ENCODE assay signal across 8 cellular contexts in the genomic region with DNA sequence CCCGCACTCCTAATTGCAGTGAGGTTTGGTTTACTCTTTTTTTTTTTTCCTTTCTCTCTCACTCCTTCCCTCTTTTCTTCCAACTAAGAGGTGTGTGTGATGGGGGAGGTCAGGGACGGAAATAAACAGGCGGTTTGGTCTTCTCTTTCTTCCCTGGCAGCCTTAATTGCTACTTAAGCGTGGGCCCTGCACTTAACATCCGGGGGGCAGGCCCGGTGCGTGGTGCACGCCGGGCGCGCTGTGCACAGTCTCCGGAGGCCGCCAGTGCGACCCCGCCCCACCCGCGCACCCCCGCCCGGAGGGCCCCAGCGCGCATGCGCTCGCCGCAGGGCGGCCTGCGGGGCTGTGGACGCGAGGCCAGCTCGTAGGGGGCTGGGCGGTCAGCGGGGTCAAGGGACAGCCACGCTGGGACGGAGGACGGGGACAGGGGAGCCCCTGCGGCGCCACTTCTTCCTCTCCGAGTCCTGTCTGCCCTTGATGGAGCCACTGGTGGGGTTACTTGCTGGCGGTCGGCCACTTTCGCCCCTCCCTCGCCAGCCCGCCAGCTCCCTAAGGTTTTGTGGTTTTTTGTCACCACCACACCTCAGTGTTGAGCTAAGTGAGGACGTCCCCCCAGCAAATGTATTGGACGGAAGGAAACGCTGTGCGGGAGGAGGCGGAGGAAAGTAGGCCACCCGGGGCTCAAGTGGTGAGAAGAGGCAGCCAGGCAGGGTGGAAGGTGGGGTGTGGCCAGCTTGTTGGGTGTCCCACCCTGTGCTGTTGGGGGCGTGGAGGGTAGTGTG.
DNase-seq lines count a peak whose midpoint lies in the region; ATAC-seq and TF ChIP-seq lines count a peak whose summit lies in the region.

No MANE protein-coding gene starts in this region.

- intact Hi-C loops in testis (cut with DNase I; ENCODE audit: low total_unique reads), result no loop called here

- peaks cover 9% of the 10 kb centered on the region for H3K4me1 ChIP-seq in testis

- H3K27ac ChIP-seq in testis, result peak overlapping the region in 1 of 2 donors; percentile 57

- no peaks in the 10 kb centered on the region for H3K27me3 ChIP-seq in testis

- no peak for TF ChIP-seq POLR2A in testis (IDR thresholded peaks at IDR 0.05)

- H3K36me3 ChIP-seq in testis (ENCODE audit: low read depth, missing control alignments), result no peaks in the 10 kb centered on the region

- no peak for TF ChIP-seq CTCF in fibroblast of villous mesenchyme (IDR thresholded peaks at IDR 0.05; ENCODE audit: insufficient read depth, low read depth, low read length)
- TF ChIP-seq CTCF in omental fat pad (IDR thresholded peaks at IDR 0.05), result no peak
- TF ChIP-seq CTCF in testis (IDR thresholded peaks at IDR 0.05), result no peak

- no peaks in the 10 kb centered on the region for H3K9me3 ChIP-seq in testis

- peak; percentile 76 for ATAC-seq in HG03108 (IDR thresholded peaks at IDR 0.05; ENCODE audit: unreplicated experiment)
- ATAC-seq in omental fat pad (ENCODE audit: low FRiP score), result peak; percentile 51

- DNase-seq in NOMO-1 treated with DMSO at 0.1 percent for 48 hours (lab: John Stamatoyannopoulos, UW; ENCODE audit: unreplicated experiment) (peak; percentile 61), activated T-helper 1 cell treated with Interleukin-2 at 50 U/mL for 16 hours (ENCODE audit: low read depth) (peak; percentile 76), fibroblast of villous mesenchyme (ENCODE audit: low read depth) (peak; percentile 22), omental fat pad (ENCODE audit: low spot score) (no peak), testis (peak; percentile 76), GDM1 (lab: John Stamatoyannopoulos, UW) (no peak)

- H3K4me3 ChIP-seq in GM08714 (ENCODE audit: low read length) (peak overlapping the region; percentile 41; the same call in 1 of the 2 replicates), fibroblast of villous mesenchyme (ENCODE audit: low read depth, low read length) (peak overlapping the region; percentile 51), testis (peak overlapping the region; percentile 43 to 66)

- 7 to 11% methylated on average over 17 to 49 of the region's 49 CpGs for WGBS in testis, 2 donors

Comparison
In these comparisons a context has a peak if more than half of its experiments do, and no peak if none do; other contexts are left out.
1. DNase-seq: peak in NOMO-1 treated with DMSO at 0.1 percent for 48 hours (single experiment), activated T-helper 1 cell treated with Interleukin-2 at 50 U/mL for 16 hours (single experiment), fibroblast of villous mesenchyme (single experiment) and testis (single experiment); none in omental fat pad (single experiment) and GDM1 (single experiment).
2. Peak in every context shown above with its lines, with median percentiles within 50 percentile points of each other: H3K4me3 ChIP-seq.